Comparison of ENCODE assay signal across 8 cellular contexts in genomic region chr12:70241845-70242244, GRCh38. TPM values are rescaled to one million over a fixed set of nuclear protein-coding genes. Genes with fewer than 3 reads are reported as not detected.
A peak's percentile ranks its signal among the peaks of the same experiment; 100 is the strongest.
DNase-seq lines count a peak whose midpoint lies in the region; ATAC-seq and TF ChIP-seq lines count a peak whose summit lies in the region.

No MANE protein-coding gene starts in this region.

- H3K36me3 Mint-ChIP-seq in T-helper 2 cell treated with Interferon-gamma antibody and Interleukin-4, amounts not matched to agents 5 μg/mL and 100 μg/mL, for 36 hours (ENCODE audit: low read depth), result peaks cover 54% of the 10 kb centered on the region

- H3K9me3 Mint-ChIP-seq in T-helper 2 cell treated with Interferon-gamma antibody and Interleukin-4, amounts not matched to agents 5 μg/mL and 100 μg/mL, for 36 hours, result no peaks in the 10 kb centered on the region

- TF ChIP-seq CTCF in WERI-Rb-1 (IDR thresholded peaks at IDR 0.05; ENCODE audit: low read depth, low read length) (no peak), fibroblast of the aortic adventitia (IDR thresholded peaks at IDR 0.05; ENCODE audit: insufficient read depth, low read length) (no peak)

- no peaks in the 10 kb centered on the region for H3K27me3 ChIP-seq in WERI-Rb-1 (ENCODE audit: insufficient read depth, low read depth, severe bottlenecking)

- peak overlapping the region; percentile 99 for H3K27ac Mint-ChIP-seq in T-helper 2 cell treated with Interferon-gamma antibody and Interleukin-4, amounts not matched to agents 5 μg/mL and 100 μg/mL, for 36 hours

- H3K27ac ChIP-seq in WERI-Rb-1 (peak overlapping the region; percentile 99), skin epidermis (peak overlapping the region in 15 of 21 experiments; percentile 93 to 99 (median 97))

- H3K27me3 Mint-ChIP-seq in T-helper 2 cell treated with Interferon-gamma antibody and Interleukin-4, amounts not matched to agents 5 μg/mL and 100 μg/mL, for 36 hours (ENCODE audit: low read depth), result no peaks in the 10 kb centered on the region

- no peak for DNase-seq in T-helper 2 cell treated with Interferon-gamma antibody and Interleukin-4, amounts not matched to agents 5 μg/mL and 100 μg/mL, for 36 hours (ENCODE audit: low spot score)
- DNase-seq in T-helper 2 cell (no peak), WERI-Rb-1 (no peak), fibroblast of the aortic adventitia (ENCODE audit: low read depth) (no peak), HK-2 (ENCODE audit: unreplicated experiment) (no peak), NCI-H345 treated with DMSO at 0.1 percent for 48 hours (lab: John Stamatoyannopoulos, UW; ENCODE audit: unreplicated experiment) (no peak)

- H3K36me3 ChIP-seq in WERI-Rb-1, result peaks cover 42% of the 10 kb centered on the region

- ATAC-seq in HG03442 (IDR thresholded peaks at IDR 0.05; ENCODE audit: unreplicated experiment), result no peak

- H3K9me3 ChIP-seq in WERI-Rb-1 (ENCODE audit: severe bottlenecking), result no peaks in the 10 kb centered on the region

- H3K4me3 Mint-ChIP-seq in T-helper 2 cell treated with Interferon-gamma antibody and Interleukin-4, amounts not matched to agents 5 μg/mL and 100 μg/mL, for 36 hours, result peak overlapping the region; percentile 99

- peaks cover 41% of the 10 kb centered on the region for H3K4me1 Mint-ChIP-seq in T-helper 2 cell treated with Interferon-gamma antibody and Interleukin-4, amounts not matched to agents 5 μg/mL and 100 μg/mL, for 36 hours (ENCODE audit: low read depth)

- H3K4me3 ChIP-seq in WERI-Rb-1 (ENCODE audit: low read depth, low read length) (peak overlapping the region; percentile 98; the same call in 1 of the 2 replicates), fibroblast of the aortic adventitia (ENCODE audit: low read depth, low read length) (peak overlapping the region; percentile 86), skin epidermis (peak overlapping the region in 4 of 7 experiments; percentile 64 to 93 (median 80))

RNA-seq across cellular contexts. Expression of gene CNOT2, which starts 1.4 kb away (rescaled TPM):
- total RNA-seq in fibroblast of the aortic adventitia (ENCODE audit: low replicate concordance), result 58.9 and 135 TPM in 2 replicates
